ENCODE assay signal across 10 cellular contexts in the genomic region with DNA sequence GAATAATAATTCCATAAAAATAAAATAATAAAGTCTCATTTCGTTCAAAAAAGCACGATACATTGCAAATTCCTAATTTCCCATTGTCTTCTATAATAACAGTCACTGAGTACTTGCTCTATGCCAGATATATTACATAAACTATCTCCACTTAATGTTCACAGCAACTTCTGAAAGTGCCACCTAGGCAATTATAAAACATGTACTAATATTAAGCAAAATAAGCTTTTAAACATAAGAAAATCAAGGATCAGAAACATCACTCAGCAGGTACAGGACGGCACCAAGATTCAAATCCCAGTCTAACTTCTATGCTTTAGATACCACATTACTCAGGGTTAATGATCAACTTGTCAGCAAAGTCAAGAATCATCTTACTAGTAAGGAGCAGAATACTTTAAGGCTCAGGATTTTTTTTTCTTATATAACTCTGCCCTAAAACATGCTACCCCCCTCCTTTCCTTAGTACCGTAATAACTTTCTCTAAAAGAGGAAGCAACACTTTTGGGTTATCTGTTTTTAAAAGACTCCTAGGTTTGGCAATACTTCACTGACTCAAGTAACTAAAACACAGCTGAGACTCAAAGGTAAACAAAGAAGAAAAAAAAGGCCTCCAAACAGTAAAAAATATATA. TPM values are rescaled to one million over a fixed set of nuclear protein-coding genes. Genes with fewer than 3 reads are reported as not detected.
A peak's percentile ranks its signal among the peaks of the same experiment; 100 is the strongest.
DNase-seq lines count a peak whose midpoint lies in the region; ATAC-seq lines count a peak whose summit lies in the region.
"Had no signal": no experiment of that assay in that cellular context is flagged by ENCODE, and none has a peak within 500 bp of the region (broad histone marks: within the 10 kb centered on the region; RNA-seq: fewer than 3 reads in every experiment).

No MANE protein-coding gene starts in this region.

- ATAC-seq in GM18499 (IDR thresholded peaks at IDR 0.05; ENCODE audit: insufficient read depth, unreplicated experiment) = peak; percentile 67
- ATAC-seq in HG02610 (IDR thresholded peaks at IDR 0.05; ENCODE audit: unreplicated experiment) = peak; percentile 87
- ATAC-seq in left lobe of liver = peak; percentile 82

- peak; percentile 90 to 95 for DNase-seq in Kasumi-1 (lab: John Stamatoyannopoulos, UW)
- no peak for DNase-seq in left lobe of liver (ENCODE audit: low spot score)
- DNase-seq in foreskin melanocyte = no peak
- DNase-seq in activated T-cell treated with anti-CD3 and anti-CD28 coated beads, Interleukin-2, amount 50 U/mL, for 48 hours = no peak
- no peak for DNase-seq in dedifferentiated amniotic fluid mesenchymal stem cell (ENCODE audit: extremely low spot score)
- no peak for DNase-seq in mesenteric fat pad (ENCODE audit: low spot score)
- DNase-seq: activated CD4-positive, alpha-beta T cell treated with anti-CD3 and anti-CD28 coated beads, Interleukin-2, amount 50 U/mL, for 1 hour; NCI-H1048 had no signal

RNA-seq across cellular contexts. Expression of a gene that starts 51.3 kb away (rescaled TPM):
- total RNA-seq in left lobe of liver (9.0 TPM), mesenteric fat pad (18.6 TPM)

Comparison
In these comparisons a context has a peak if more than half of its experiments do, and no peak if none do; other contexts are left out.
1. DNase-seq: peak in Kasumi-1 (2 of 2); none in left lobe of liver (single experiment), foreskin melanocyte (single experiment), activated T-cell treated with anti-CD3 and anti-CD28 coated beads, Interleukin-2, amount 50 U/mL, for 48 hours (0 of 2), dedifferentiated amniotic fluid mesenchymal stem cell (single experiment) and mesenteric fat pad (single experiment).
2. Peak in every context shown above with its lines, with median percentiles within 50 percentile points of each other: ATAC-seq.